ENCODE assay signal across 21 cellular contexts in genomic region chr17:73744411-73744810, GRCh38.
DNase-seq lines count a peak whose midpoint lies in the region; ATAC-seq and TF ChIP-seq lines count a peak whose summit lies in the region.
"Had no signal": no experiment of that assay in that cellular context is flagged by ENCODE, and none has a peak within 500 bp of the region (broad histone marks: within the 10 kb centered on the region; RNA-seq: fewer than 3 reads in every experiment).

No MANE protein-coding gene starts in this region.

- H3K4me3 ChIP-seq in GM23338: no peak overlapping the region
- H3K4me3 ChIP-seq in Panc1 (ENCODE audit: low read depth in 2 of 2, low read length in 2 of 2): no peak overlapping the region
- H3K4me3 ChIP-seq in osteoblast (ENCODE audit: insufficient read depth, low read length): no peak overlapping the region
- H3K4me3 ChIP-seq in breast epithelium: no peak overlapping the region
- H3K4me3 ChIP-seq: HAP-1, K562, MG63 had no signal

- H3K4me1 Mint-ChIP-seq in GM23338: peaks cover 18% of the 10 kb centered on the region

- H3K27me3 ChIP-seq in GM23338 (ENCODE audit: insufficient read depth): no peaks in the 10 kb centered on the region
- peaks cover 28% of the 10 kb centered on the region; the same call in 1 of the 2 replicates for H3K27me3 ChIP-seq in Panc1 (ENCODE audit: control insufficient read depth, insufficient read depth, low read length)
- H3K27me3 ChIP-seq in osteoblast (ENCODE audit: insufficient read depth, low read length): no peaks in the 10 kb centered on the region
- peaks cover 0 to 24% of the 10 kb centered on the region in 2 donors for H3K27me3 ChIP-seq in breast epithelium

- DNase-seq in NCI-H1436 (lab: John Stamatoyannopoulos, UW): peak; percentile 19
- no peak for DNase-seq in NCI-H1436 treated with DMSO at 0.1 percent for 48 hours (lab: John Stamatoyannopoulos, UW)
- DNase-seq in GM23338 (ENCODE audit: low spot score): no peak
- no peak for DNase-seq in Panc1 (ENCODE audit: low read depth, low spot score)
- peak; percentile 43 for DNase-seq in osteoblast (ENCODE audit: insufficient read length, low spot score, missing footprints)
- DNase-seq in sciatic nerve (ENCODE audit: low spot score): no peak
- no peak for DNase-seq in breast epithelium (ENCODE audit: low spot score in 2 of 2)
- DNase-seq: EL, GF-D8, MG63, NCI-H1092, NCI-H1694, NCI-H2081, NCI-H446, SIG-M5, SK-N-SH had no signal

- peaks cover 10% of the 10 kb centered on the region for H3K27me3 Mint-ChIP-seq in GM23338 (ENCODE audit: insufficient read depth, low read depth, poor library complexity)

- H3K9me3 ChIP-seq in Panc1 (ENCODE audit: control insufficient read depth, insufficient read depth, low read depth, low read length) (no peaks in the 10 kb centered on the region), osteoblast (ENCODE audit: low read depth, low read length) (no peaks in the 10 kb centered on the region), breast epithelium (no peaks in the 10 kb centered on the region)
- H3K9me3 ChIP-seq: HAP-1, MG63 had no signal

- H3K9me3 Mint-ChIP-seq in GM23338: peaks cover 7% of the 10 kb centered on the region; the same call in 2 of the 3 replicates

- H3F3A ChIP-seq in GM23338 (replicated peaks; ENCODE audit: low read depth): no peaks in the 10 kb centered on the region

- H3K36me3 ChIP-seq in GM23338 (ENCODE audit: insufficient read depth): no peaks in the 10 kb centered on the region
- H3K36me3 ChIP-seq in Panc1 (ENCODE audit: control insufficient read depth, insufficient read depth, low read length): no peaks in the 10 kb centered on the region
- H3K36me3 ChIP-seq in osteoblast (ENCODE audit: insufficient read depth, low read length): no peaks in the 10 kb centered on the region
- no peaks in the 10 kb centered on the region for H3K36me3 ChIP-seq in breast epithelium
- H3K36me3 ChIP-seq: HAP-1, MG63 had no signal

- H3K27ac Mint-ChIP-seq in GM23338: no peak overlapping the region

- CTCF ChIA-PET in Panc1 (lab: Charles Lee): no interaction called here

- BruUV-seq in Panc1 (replicated peaks; lab: Mats Ljungman, UMichigan): no TSS peak

- no peaks in the 10 kb centered on the region for H4K20me1 ChIP-seq in GM23338 (replicated peaks; ENCODE audit: insufficient read depth)
- H4K20me1 ChIP-seq in osteoblast (ENCODE audit: insufficient read depth, low read length): no peaks in the 10 kb centered on the region

- no peaks in the 10 kb centered on the region for H3K9me2 ChIP-seq in GM23338 (ENCODE audit: insufficient read depth)
- H3K9me2 ChIP-seq: SK-N-SH had no signal

- H3K36me3 Mint-ChIP-seq in GM23338 (ENCODE audit: low read depth): no peaks in the 10 kb centered on the region; the same call in 2 of the 3 replicates

- no peak overlapping the region for H3K4me2 ChIP-seq in GM23338
- no peak overlapping the region for H3K4me2 ChIP-seq in osteoblast (ENCODE audit: insufficient read depth, low read length)
- H3K4me2 ChIP-seq: SK-N-SH had no signal

- TF ChIP-seq CTCF in GM23338 (conservative IDR thresholded peaks at IDR 0.05; ENCODE audit: low read depth in 2 of 2) (no peak), Panc1 (IDR thresholded peaks at IDR 0.05) (no peak), osteoblast (IDR thresholded peaks at IDR 0.05; ENCODE audit: extremely low read depth, low read depth, low read length) (no peak), breast epithelium (IDR thresholded peaks at IDR 0.05) (no peak)

- no peak for TF ChIP-seq POLR2A in breast epithelium (IDR thresholded peaks at IDR 0.05)

- no peak overlapping the region for H2AFZ ChIP-seq in GM23338
- no peak overlapping the region for H2AFZ ChIP-seq in osteoblast (ENCODE audit: low read length)

- H3K4me1 ChIP-seq in GM23338 (ENCODE audit: insufficient read depth) (no peaks in the 10 kb centered on the region; the same call in 1 of the 2 replicates), Panc1 (ENCODE audit: control insufficient read depth, insufficient read depth, low read length) (no peaks in the 10 kb centered on the region), osteoblast (ENCODE audit: insufficient read depth, low read length) (no peaks in the 10 kb centered on the region), breast epithelium (no peaks in the 10 kb centered on the region)
- H3K4me1 ChIP-seq: HAP-1 had no signal

- H3K27ac ChIP-seq in GM23338 (ENCODE audit: low read depth) (no peak overlapping the region), Panc1 (ENCODE audit: low read length) (no peak overlapping the region), osteoblast (ENCODE audit: low read depth, low read length) (no peak overlapping the region), breast epithelium (no peak overlapping the region)
- H3K27ac ChIP-seq: HL-60 had no signal

- H3K79me2 ChIP-seq in GM23338 (replicated peaks; ENCODE audit: insufficient read depth) (no peaks in the 10 kb centered on the region), osteoblast (ENCODE audit: insufficient read depth, low read length) (no peaks in the 10 kb centered on the region)

- POLR2A ChIA-PET in Panc1 (lab: Charles Lee): no interaction called here

- H3K4me3 Mint-ChIP-seq in GM23338: no peak overlapping the region

- ATAC-seq in GM23338 (peak; percentile 19; the same call in 1 of the 3 replicates), Panc1 (0 out of 2 replicates have a peak, but pooled peaks have one; percentile 29), sciatic nerve (no peak), HG03521 (IDR thresholded peaks at IDR 0.05; ENCODE audit: unreplicated experiment) (no peak)
- ATAC-seq: HepG2, K562 had no signal

- intact Hi-C loops in Panc1 (cut with micrococcal nuclease; ENCODE audit: unreplicated experiment) (no loop called here), sciatic nerve (cut with DNase I) (no loop called here), breast epithelium (cut with DNase I; ENCODE audit: low total_unique reads) (no loop called here)

- in situ Hi-C loops in Panc1 (cut with HindIII; ENCODE audit: low pct_unique_long_range_greater_than_20kb, low sequenced_read_pairs): no loop called here

TF ChIP-seq in GM23338, 12 proteins besides CTCF, POLR2A, EP300 and RAD21 (continues in another document):
- TF ChIP-seq CREB1 (CRISPR knock-in tag; IDR thresholded peaks at IDR 0.05; ENCODE audit: low read depth) (no peak), NANOG (IDR thresholded peaks at IDR 0.05; ENCODE audit: borderline replicate concordance) (no peak), EZH2phosphoT487 (IDR thresholded peaks at IDR 0.05; ENCODE audit: unreplicated experiment) (no peak), STAT1 (IDR thresholded peaks at IDR 0.05; ENCODE audit: unreplicated experiment) (no peak), ZNF462 (CRISPR knock-in tag; IDR thresholded peaks at IDR 0.05) (no peak)

Comparison
In these comparisons a context has a peak if more than half of its experiments do, and no peak if none do; other contexts are left out.
1. DNase-seq: peak in NCI-H1436 (single experiment) and osteoblast (single experiment); none in NCI-H1436 treated with DMSO at 0.1 percent for 48 hours (single experiment), GM23338 (single experiment), Panc1 (single experiment), sciatic nerve (single experiment) and breast epithelium (0 of 2).
2. ATAC-seq: peak in GM23338 (single experiment) and Panc1 (single experiment); none in sciatic nerve (single experiment) and HG03521 (single experiment).